12 cellular contexts compared by ENCODE assay signal in the genomic region with DNA sequence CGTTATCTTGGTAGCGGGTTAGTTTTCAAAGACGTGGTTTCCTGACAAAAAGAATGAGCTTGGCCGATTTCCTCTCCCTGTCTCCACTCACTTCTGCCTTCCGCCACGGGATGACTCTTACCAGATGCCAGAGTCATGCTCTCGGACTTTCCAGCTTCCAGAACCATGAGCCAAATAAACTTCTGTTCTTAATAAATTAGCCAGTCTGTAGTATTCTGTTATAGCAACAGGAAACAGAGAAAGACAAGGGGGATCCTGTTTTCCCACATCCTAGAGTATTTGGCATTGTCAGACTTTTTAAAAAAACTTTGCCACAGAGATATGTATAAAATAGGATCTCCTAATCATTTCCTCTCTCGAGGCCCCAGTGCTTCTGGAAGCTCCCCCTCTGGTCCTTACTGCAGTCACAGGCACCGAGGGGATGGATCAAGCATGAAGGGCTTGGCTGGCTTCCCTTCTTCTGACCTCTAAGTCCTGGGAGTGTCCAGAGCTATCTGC.
DNase-seq lines count a peak whose midpoint lies in the region; ATAC-seq and TF ChIP-seq lines count a peak whose summit lies in the region.
"Had no signal": no experiment of that assay in that cellular context is flagged by ENCODE, and none has a peak within 500 bp of the region (broad histone marks: within the 10 kb centered on the region; RNA-seq: fewer than 3 reads in every experiment).

No MANE protein-coding gene starts in this region.

- DNase-seq in astrocyte of the cerebellum (ENCODE audit: low read depth) (peak; percentile 64), left cardiac atrium (peak; percentile 63), psoas muscle (peak in 1 of 2 donors; percentile 29), inferior parietal cortex (ENCODE audit: extremely low spot score) (no peak), GM19238 (ENCODE audit: insufficient read length, low spot score) (no peak), islet precursor cell (no peak)
- DNase-seq: activated CD4-positive, alpha-beta memory T cell treated with anti-CD3 and anti-CD28 coated beads, Interleukin-2, amount 10 ng/mL, durations not matched to agents 7 days and 5 days; CD4-positive, CD25-positive, alpha-beta regulatory T cell; NCI-H1092 treated with DMSO at 0.1 percent for 48 hours had no signal

- peaks cover 57 to 78% (median 66%) of the 10 kb centered on the region in 10 experiments for H3K4me1 ChIP-seq in BLaER1 treated with 17β-estradiol and CSF1 and Interleukin-3, amounts not matched to agents 10 nM and 100 nM
- peaks cover 42% of the 10 kb centered on the region for H3K4me1 ChIP-seq in psoas muscle

- no peaks in the 10 kb centered on the region for H3K36me3 ChIP-seq in BLaER1 treated with 17β-estradiol and CSF1 and Interleukin-3, amounts not matched to agents 10 nM and 100 nM
- peaks cover 0 to 6% of the 10 kb centered on the region in 2 donors for H3K36me3 ChIP-seq in psoas muscle (ENCODE audit: insufficient read depth in 1 of 2, low read depth in 1 of 2)

- no peak for TF ChIP-seq CTCF in astrocyte of the cerebellum (IDR thresholded peaks at IDR 0.05; ENCODE audit: low read depth, low read length, missing control alignments)
- no peak for TF ChIP-seq CTCF in psoas muscle (IDR thresholded peaks at IDR 0.05)

- in situ Hi-C loops in astrocyte of the cerebellum (cut with HindIII; ENCODE audit: low sequenced_read_pairs), result no loop called here

- H3K4me2 ChIP-seq in BLaER1 treated with 17β-estradiol and CSF1 and Interleukin-3, amounts not matched to agents 10 nM and 100 nM, result peak overlapping the region; percentile 39 to 95 (median 91)

- H3K9me3 ChIP-seq in BLaER1 treated with 17β-estradiol and CSF1 and Interleukin-3, amounts not matched to agents 10 nM and 100 nM (replicated peaks in 1 of 11), result no peaks in the 10 kb centered on the region
- no peaks in the 10 kb centered on the region for H3K9me3 ChIP-seq in psoas muscle

- 5 to 20% (median 14%) methylated on average over 9 of the region's 9 CpGs for WGBS in psoas muscle, 3 donors

- peaks cover 0 to under 1% (median 0%) of the 10 kb centered on the region in 11 experiments; a peak in 1 of 22 replicates for H4K20me1 ChIP-seq in BLaER1 treated with 17β-estradiol and CSF1 and Interleukin-3, amounts not matched to agents 10 nM and 100 nM

- peak overlapping the region in 3 of 11 experiments; percentile 9 to 56 (median 43); a peak in 5 of 22 replicates for H3K9ac ChIP-seq in BLaER1 treated with 17β-estradiol and CSF1 and Interleukin-3, amounts not matched to agents 10 nM and 100 nM

- ATAC-seq in left cardiac atrium, result peak; percentile 73 to 75
- peak in 3 of 4 donors; percentile 49 to 64 (median 54) for ATAC-seq in psoas muscle
- ATAC-seq in HG03457 (IDR thresholded peaks at IDR 0.05; ENCODE audit: unreplicated experiment), result no peak
- ATAC-seq: stimulated activated effector memory CD8-positive, alpha-beta T cell treated with anti-CD3 and anti-CD28 coated beads, Interleukin-12 subunit alpha, Interleukin-12 subunit beta, amount 100 ng/mL, for 72 hours had no signal

- no peaks in the 10 kb centered on the region for H3K27me3 ChIP-seq in BLaER1 treated with 17β-estradiol and CSF1 and Interleukin-3, amounts not matched to agents 10 nM and 100 nM
- no peaks in the 10 kb centered on the region for H3K27me3 ChIP-seq in psoas muscle (ENCODE audit: insufficient read depth in 3 of 3, low read length in 2 of 3)

- intact Hi-C loops in left cardiac atrium (cut with DNase I) (no loop called here), psoas muscle (cut with DNase I) (no loop called here)

- H3K4me3 ChIP-seq in BLaER1 treated with 17β-estradiol and CSF1 and Interleukin-3, amounts not matched to agents 10 nM and 100 nM, result no peak overlapping the region
- H3K4me3 ChIP-seq in astrocyte of the cerebellum (ENCODE audit: low read depth, low read length) (no peak overlapping the region), psoas muscle (no peak overlapping the region)

- H3K27ac ChIP-seq in BLaER1 treated with 17β-estradiol and CSF1 and Interleukin-3, amounts not matched to agents 10 nM and 100 nM, result peak overlapping the region in 9 of 11 experiments; percentile 40 to 92 (median 62); a peak in 20 of 22 replicates
- peak overlapping the region; percentile 53 for H3K27ac ChIP-seq in psoas muscle

Comparison
In these comparisons a context has a peak if more than half of its experiments do, and no peak if none do; other contexts are left out.
1. DNase-seq: peak in astrocyte of the cerebellum (single experiment) and left cardiac atrium (single experiment); none in inferior parietal cortex (single experiment), GM19238 (single experiment) and islet precursor cell (single experiment).